ENCODE assay signal across 13 cellular contexts in genomic region chr7:116780966-116781365, GRCh38.
A peak's percentile ranks its signal among the peaks of the same experiment; 100 is the strongest.
DNase-seq lines count a peak whose midpoint lies in the region; ATAC-seq and TF ChIP-seq lines count a peak whose summit lies in the region.
"Had no signal": no experiment of that assay in that cellular context is flagged by ENCODE, and none has a peak within 500 bp of the region (broad histone marks: within the 10 kb centered on the region; RNA-seq: fewer than 3 reads in every experiment).

No MANE protein-coding gene starts in this region.

- TF ChIP-seq CTCF in C4-2B (conservative IDR thresholded peaks at IDR 0.05) (no peak), nephron (IDR thresholded peaks at IDR 0.05; ENCODE audit: unreplicated experiment in 3 of 3) (no peak)

- peak; percentile 93 for ATAC-seq in esophagus mucosa
- no peak for ATAC-seq in HG03457 (IDR thresholded peaks at IDR 0.05; ENCODE audit: unreplicated experiment)
- ATAC-seq: T-helper 17 cell had no signal

- peak overlapping the region; percentile 17 to 79 (median 61) for H3K27ac Mint-ChIP-seq in nephron
- H3K27ac Mint-ChIP-seq: T-helper 17 cell had no signal

- intact Hi-C loops in posterior vena cava (cut with DNase I), result no loop called here

- peaks cover 7% of the 10 kb centered on the region for H3K36me3 Mint-ChIP-seq in nephron (ENCODE audit: low read depth)

- no peaks in the 10 kb centered on the region for H3K9me3 Mint-ChIP-seq in nephron

- H3K4me3 Mint-ChIP-seq in nephron, result no peak overlapping the region
- H3K4me3 Mint-ChIP-seq: T-helper 17 cell had no signal

- H3K27me3 Mint-ChIP-seq in nephron (ENCODE audit: low read depth), result no peaks in the 10 kb centered on the region

- H3K27ac ChIP-seq in C4-2B, result peak overlapping the region; percentile 58

- H3K4me1 Mint-ChIP-seq in nephron, result peaks cover 51% of the 10 kb centered on the region
- H3K4me1 Mint-ChIP-seq: T-helper 17 cell had no signal

- DNase-seq in HT-29 (ENCODE audit: low spot score) (peak; percentile 84), 8988T (no peak), posterior vena cava (ENCODE audit: low spot score) (no peak)
- no peak for DNase-seq in stimulated activated CD4-positive, alpha-beta T cell treated with anti-CD3 and anti-CD28 coated beads, Interleukin-2, amount 100 ng/mL, for 24 hours
- DNase-seq: activated CD4-positive, alpha-beta T cell treated with anti-CD3 and anti-CD28 coated beads, Interleukin-2, amount 50 U/mL, for 4 hours; activated gamma-delta T cell; KG1; NCI-H2081; T-helper 17 cell had no signal
